In genomic region chr1:31651025-31651424, GRCh38 we compare ENCODE assay signal across 24 cellular contexts. TPM values are rescaled to one million over a fixed set of nuclear protein-coding genes. Genes with fewer than 3 reads are reported as not detected.
DNase-seq lines count a peak whose midpoint lies in the region; ATAC-seq and TF ChIP-seq lines count a peak whose summit lies in the region.
"Had no signal": no experiment of that assay in that cellular context is flagged by ENCODE, and none has a peak within 500 bp of the region (broad histone marks: within the 10 kb centered on the region; RNA-seq: fewer than 3 reads in every experiment).

No MANE protein-coding gene starts in this region.

- H3K79me2 ChIP-seq in hepatocyte: peaks cover 2% of the 10 kb centered on the region

- H3K9me2 ChIP-seq in hepatocyte (replicated peaks; ENCODE audit: insufficient read depth): no peaks in the 10 kb centered on the region

- intact Hi-C loops in heart left ventricle (cut with DNase I): no loop called here
- intact Hi-C loops in Right ventricle myocardium inferior (cut with DNase I): no loop called here
- intact Hi-C loops in prostate gland (cut with DNase I): no loop called here
- intact Hi-C loops in tibial artery (cut with DNase I; ENCODE audit: low total_unique reads): no loop called here

- TF ChIP-seq CTCF in heart left ventricle (IDR thresholded peaks at IDR 0.05) (no peak), hepatocyte (IDR thresholded peaks at IDR 0.05; ENCODE audit: poor library complexity) (no peak), prostate gland (IDR thresholded peaks at IDR 0.05) (no peak), tibial artery (IDR thresholded peaks at IDR 0.05) (no peak)

- TF ChIP-seq POLR2A in heart left ventricle (IDR thresholded peaks at IDR 0.05) (no peak), prostate gland (IDR thresholded peaks at IDR 0.05) (no peak)

- WGBS in heart left ventricle, 4 donors: 29 to 48% (median 31%) methylated on average over 1 of the region's 1 CpG
- WGBS in hepatocyte (ENCODE audit: low lambda C conversion rate, missing lambda C conversion rate): 9% methylated on average over 1 of the region's 1 CpG
- WGBS in prostate gland: 8% methylated on average over 1 of the region's 1 CpG

- peaks cover 0 to 31% (median 4%) of the 10 kb centered on the region in 9 donors for H3K36me3 ChIP-seq in heart left ventricle
- H3K36me3 ChIP-seq in hepatocyte (replicated peaks; ENCODE audit: insufficient read depth, low read depth): no peaks in the 10 kb centered on the region
- no peaks in the 10 kb centered on the region for H3K36me3 ChIP-seq in prostate gland
- peaks cover 4 to 38% (median 21%) of the 10 kb centered on the region in 3 donors for H3K36me3 ChIP-seq in tibial artery
- H3K36me3 ChIP-seq in effector memory CD4-positive, alpha-beta T cell (ENCODE audit: control insufficient read depth, insufficient read depth, low read length): no peaks in the 10 kb centered on the region
- H3K36me3 ChIP-seq: upper lobe of right lung had no signal

- H3K4me2 ChIP-seq in hepatocyte: no peak overlapping the region

- H3K9me3 ChIP-seq in heart left ventricle (no peaks in the 10 kb centered on the region), hepatocyte (ENCODE audit: low read depth) (no peaks in the 10 kb centered on the region), prostate gland (no peaks in the 10 kb centered on the region), tibial artery (no peaks in the 10 kb centered on the region)
- no peaks in the 10 kb centered on the region for H3K9me3 ChIP-seq in effector memory CD4-positive, alpha-beta T cell (ENCODE audit: control insufficient read depth, low read length)
- H3K9me3 ChIP-seq: mucosa of descending colon, upper lobe of right lung had no signal

- H3K27ac ChIP-seq in heart left ventricle (peak overlapping the region in 8 of 12 donors; percentile 3 to 78 (median 24)), hepatocyte (peak overlapping the region; percentile 48), prostate gland (peak overlapping the region; percentile 46 to 55), tibial artery (peak overlapping the region; percentile 21 to 42)
- no peak overlapping the region for H3K27ac ChIP-seq in effector memory CD4-positive, alpha-beta T cell (ENCODE audit: insufficient read depth, low read length, poor library complexity, severe bottlenecking)
- H3K27ac ChIP-seq: upper lobe of right lung had no signal

- H4K20me1 ChIP-seq in hepatocyte (ENCODE audit: insufficient read depth, poor library complexity, severe bottlenecking): no peaks in the 10 kb centered on the region

- no peak overlapping the region for H2AFZ ChIP-seq in hepatocyte

- DNase-seq in heart left ventricle (no peak), Right ventricle myocardium inferior (ENCODE audit: missing footprints) (no peak), hepatocyte (ENCODE audit: low spot score) (no peak), prostate gland (ENCODE audit: low spot score) (peak; percentile 36), tibial artery (no peak), NCI-H187 (lab: John Stamatoyannopoulos, UW) (no peak)
- no peak for DNase-seq in activated T-cell treated with anti-CD3 and anti-CD28 coated beads, Interleukin-2, amount 50 U/mL, for 48 hours
- DNase-seq in effector memory CD4-positive, alpha-beta T cell: no peak
- DNase-seq: activated CD4-positive, alpha-beta T cell treated with anti-CD3 and anti-CD28 coated beads, Interleukin-2, amount 10 ng/mL, durations not matched to agents 24 days and 14 days; activated naive CD4-positive, alpha-beta T cell treated with anti-CD3 and anti-CD28 coated beads, Interleukin-2, amount 50 U/mL, for 16 hours; activated T-cell treated with anti-CD3 and anti-CD28 coated beads, Interleukin-2, amount 50 U/mL, for 72 hours; DMS 273 treated with DMSO at 0.1 percent for 48 hours; head of caudate nucleus; mucosa of descending colon; NCI-H1092; NCI-H2029 treated with DMSO at 0.1 percent for 48 hours; NCI-H226; stimulated activated naive CD8-positive, alpha-beta T cell treated with anti-CD3 and anti-CD28 coated beads, Interleukin-15, Interleukin-2, amounts not matched to agents 100 U/mL and 50 U/mL, for 24 hours; upper lobe of right lung had no signal

- H3K27me3 ChIP-seq in heart left ventricle (no peaks in the 10 kb centered on the region), hepatocyte (no peaks in the 10 kb centered on the region), prostate gland (replicated peaks; ENCODE audit: insufficient read depth) (no peaks in the 10 kb centered on the region), tibial artery (no peaks in the 10 kb centered on the region)
- no peaks in the 10 kb centered on the region for H3K27me3 ChIP-seq in effector memory CD4-positive, alpha-beta T cell (replicated peaks; ENCODE audit: control insufficient read depth, insufficient read depth, low read length, poor library complexity, severe bottlenecking)
- H3K27me3 ChIP-seq: upper lobe of right lung had no signal

- ATAC-seq in heart left ventricle: no peak
- no peak for ATAC-seq in Right ventricle myocardium inferior
- ATAC-seq: activated T-cell treated with anti-CD3 and anti-CD28 coated beads, Interleukin-2, amount 50 U/mL, for 72 hours; mucosa of descending colon; stimulated activated naive CD8-positive, alpha-beta T cell treated with anti-CD3 and anti-CD28 coated beads, Interleukin-15, Interleukin-2, amounts not matched to agents 100 U/mL and 50 U/mL, for 24 hours; upper lobe of right lung had no signal

- H3K4me3 ChIP-seq in heart left ventricle: no peak overlapping the region
- no peak overlapping the region for H3K4me3 ChIP-seq in hepatocyte
- H3K4me3 ChIP-seq in prostate gland: no peak overlapping the region
- no peak overlapping the region for H3K4me3 ChIP-seq in tibial artery
- H3K4me3 ChIP-seq in effector memory CD4-positive, alpha-beta T cell (ENCODE audit: insufficient read depth, low read depth, low read length, poor library complexity, severe bottlenecking): no peak overlapping the region
- H3K4me3 ChIP-seq: mucosa of descending colon, upper lobe of right lung had no signal

- H3K4me1 ChIP-seq in heart left ventricle (peaks cover 0 to 48% (median 30%) of the 10 kb centered on the region in 12 donors), hepatocyte (ENCODE audit: insufficient read depth) (peaks cover 16% of the 10 kb centered on the region), prostate gland (replicated peaks) (no peaks in the 10 kb centered on the region), tibial artery (peaks cover 0 to 57% (median 36%) of the 10 kb centered on the region in 4 donors)
- H3K4me1 ChIP-seq in effector memory CD4-positive, alpha-beta T cell (ENCODE audit: control insufficient read depth, insufficient read depth, low read length, poor library complexity, severe bottlenecking): no peaks in the 10 kb centered on the region
- H3K4me1 ChIP-seq: upper lobe of right lung had no signal

RNA-seq across cellular contexts. Expression of gene PEF1, which starts 6.3 kb away (rescaled TPM):
- 10 to 100 TPM; 32.2 to 55.4 (median 42.4) TPM for total RNA-seq in heart left ventricle
- polyA plus RNA-seq in heart left ventricle: 100 to 1,000 TPM in 1 of 2 donors, 10 to 100 TPM in 1; 36.1 to 106 TPM
- 34.9 TPM for total RNA-seq in Right ventricle myocardium inferior
- total RNA-seq in hepatocyte: 70.7 and 85.9 TPM in 2 replicates
- 85.5 and 89.0 TPM in 2 replicates for polyA plus RNA-seq in hepatocyte
- total RNA-seq in prostate gland: 10 to 100 TPM; 83.1 to 99.5 TPM

RNA-seq across cellular contexts. Expression of gene HCRTR1, which starts 33.5 kb away (rescaled TPM):
- under 1 TPM in 5 of 9 donors, not detected in 4; 0.21 to 0.82 (median 0.30) TPM for total RNA-seq in heart left ventricle
- under 1 TPM; 0.24 to 0.50 TPM for polyA plus RNA-seq in heart left ventricle
- 0.49 TPM for total RNA-seq in Right ventricle myocardium inferior
- total RNA-seq in hepatocyte: 0.28 TPM in 1 of 2 replicates, not detected in the other
- 0.68 TPM in 1 of 2 replicates, not detected in the other for polyA plus RNA-seq in hepatocyte
- not detected for total RNA-seq in prostate gland
- total RNA-seq: A172; activated CD4-positive, alpha-beta T cell treated with anti-CD3 and anti-CD28 coated beads, Interleukin-2, amount 10 ng/mL, durations not matched to agents 24 days and 14 days; activated T-cell treated with anti-CD3 and anti-CD28 coated beads, Interleukin-2, amount 50 U/mL, for 72 hours; CD4-positive, alpha-beta memory T cell; liver; mucosa of descending colon; neural crest cell; upper lobe of right lung had no signal
- polyA plus RNA-seq: CD4-positive, alpha-beta memory T cell; IgD-negative memory B cell had no signal

RNA-seq across cellular contexts. Expression of gene COL16A1, which starts 52.8 kb away (rescaled TPM):
- total RNA-seq in heart left ventricle (10 to 100 TPM; 10.1 to 24.1 (median 13.1) TPM), Right ventricle myocardium inferior (12.7 TPM), hepatocyte (95.1 and 127 TPM in 2 replicates), prostate gland (10 to 100 TPM; 45.3 to 89.4 TPM)
- polyA plus RNA-seq in heart left ventricle (10 to 100 TPM in 1 of 2 donors, 1 to 10 TPM in 1; 7.5 to 15.8 TPM), hepatocyte (90.2 and 116 TPM in 2 replicates)
- total RNA-seq: activated CD4-positive, alpha-beta T cell treated with anti-CD3 and anti-CD28 coated beads, Interleukin-2, amount 10 ng/mL, durations not matched to agents 24 days and 14 days; CD4-positive, alpha-beta memory T cell had no signal
- polyA plus RNA-seq: CD4-positive, alpha-beta memory T cell; IgD-negative memory B cell had no signal
